In the genomic region with DNA sequence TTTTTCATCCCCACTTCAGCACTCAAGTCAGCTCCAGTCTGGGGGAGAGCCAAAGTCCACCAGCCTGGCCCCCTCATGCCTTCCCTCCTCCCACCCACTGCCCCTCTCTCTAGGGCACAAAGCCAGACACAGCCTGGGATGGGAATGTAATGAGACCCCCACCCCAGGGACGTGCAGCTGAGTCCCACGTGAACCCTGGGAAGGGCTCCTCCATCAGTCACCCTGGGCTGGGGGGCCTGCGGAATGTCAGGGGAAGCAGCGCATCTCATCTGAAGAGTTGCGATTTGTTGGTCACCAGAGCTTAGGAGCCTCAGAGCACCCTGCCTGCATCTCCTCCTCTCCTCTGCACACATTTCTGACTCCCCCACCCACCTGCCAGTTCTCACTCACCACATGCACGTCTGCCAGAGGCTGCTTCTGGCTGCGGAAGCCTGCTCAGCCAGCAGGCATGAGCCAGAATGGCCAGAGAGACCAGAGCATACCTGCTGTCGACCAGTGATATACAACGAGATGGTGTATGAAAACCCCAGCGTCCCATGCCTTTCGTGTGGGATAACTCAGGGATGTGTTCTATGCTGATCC, we compare ENCODE assay signal across 34 cellular contexts.
"Had no signal": no experiment of that assay in that cellular context is flagged by ENCODE, and none has a peak within 500 bp of the region (broad histone marks: within the 10 kb centered on the region; RNA-seq: fewer than 3 reads in every experiment).

No MANE protein-coding gene starts in this region.

- H3K4me1 ChIP-seq: body of pancreas, breast epithelium had no signal

- H3K36me3 ChIP-seq: adrenal gland, brain microvascular endothelial cell, breast epithelium had no signal

- H3K4me3 ChIP-seq: adrenal gland, body of pancreas, breast epithelium had no signal

- DNase-seq: activated B cell treated with CpG ODN at 0.5 μM for 24 hours; activated CD4-positive, alpha-beta memory T cell treated with anti-CD3 and anti-CD28 coated beads for 36 hours; activated CD4-positive, alpha-beta T cell treated with anti-CD3 and anti-CD28 coated beads for 4 hours; activated CD4-positive, alpha-beta T cell treated with anti-CD3 and anti-CD28 coated beads, Interleukin-2, amount 10 ng/mL, durations not matched to agents 24 days and 14 days; activated CD4-positive, alpha-beta T cell treated with anti-CD3 and anti-CD28 coated beads, Interleukin-2, amount 50 U/mL, for 1 hour; activated CD4-positive, alpha-beta T cell treated with anti-CD3 and anti-CD28 coated beads, Interleukin-2, amount 50 U/mL, for 4 hours; activated CD4-positive, CD25-positive, alpha-beta regulatory T cell treated with anti-CD3 and anti-CD28 coated beads, Interleukin-2, amount 50 U/mL, for 72 hours; activated CD8-positive, alpha-beta memory T cell treated with anti-CD3 and anti-CD28 coated beads, Interleukin-2, amount 50 U/mL, for 4 hours; activated CD8-positive, alpha-beta T cell treated with anti-CD3 and anti-CD28 coated beads for 36 hours; activated effector memory CD4-positive, alpha-beta T cell treated with anti-CD3 and anti-CD28 coated beads, Interleukin-2, amount 50 U/mL, for 16 hours; activated gamma-delta T cell treated with Interleukin-2 at 50 U/mL for 16 hours; activated naive CD4-positive, alpha-beta T cell; activated naive CD4-positive, alpha-beta T cell treated with anti-CD3 and anti-CD28 coated beads for 36 hours; activated naive CD4-positive, alpha-beta T cell treated with anti-CD3 and anti-CD28 coated beads, Interleukin-2, amount 50 U/mL, for 16 hours; activated naive CD8-positive, alpha-beta T cell treated with anti-CD3 and anti-CD28 coated beads for 36 hours; activated T-cell treated with anti-CD3 and anti-CD28 coated beads for 4 hours; activated T-cell treated with anti-CD3 and anti-CD28 coated beads, Interleukin-2, amount 50 U/mL, for 1 hour; activated T-cell treated with anti-CD3 and anti-CD28 coated beads, Interleukin-2, amount 50 U/mL, for 4 hours; activated T-cell treated with anti-CD3 and anti-CD28 coated beads, Interleukin-2, amount 50 U/mL, for 72 hours; amniotic stem cell; aorta; body of pancreas; brain microvascular endothelial cell; central memory CD4-positive, alpha-beta T cell; T-helper 2 cell; T-helper 9 cell had no signal

- FAIRE-seq: astrocyte, colon, TTC549 had no signal

- H3K9me3 ChIP-seq: adrenal gland, body of pancreas, breast epithelium had no signal

- H3K27me3 ChIP-seq: adrenal gland, body of pancreas, brain microvascular endothelial cell, breast epithelium had no signal

- H3K27ac ChIP-seq: body of pancreas, brain microvascular endothelial cell, breast epithelium, VCaP had no signal

- ATAC-seq: activated CD8-positive, alpha-beta T cell treated with anti-CD3 and anti-CD28 coated beads for 36 hours; activated naive CD4-positive, alpha-beta T cell treated with anti-CD3 and anti-CD28 coated beads, Interleukin-2, amount 50 U/mL, for 72 hours; activated T-cell treated with anti-CD3 and anti-CD28 coated beads, Interleukin-2, amount 50 U/mL, for 4 hours; activated T-cell treated with anti-CD3 and anti-CD28 coated beads, Interleukin-2, amount 50 U/mL, for 72 hours; activated T-helper 17 cell treated with anti-CD3 and anti-CD28 coated beads, Interleukin-2, amount 50 U/mL, for 72 hours; body of pancreas had no signal
